ENCODE assay signal across 2 cellular contexts in genomic region chr12:32891526-32891925, GRCh38.
TF ChIP-seq lines count a peak whose summit lies in the region.

No MANE protein-coding gene starts in this region.

TF ChIP-seq in SK-N-SH, 30 proteins besides CTCF, POLR2A, EP300 and RAD21:
- TF ChIP-seq TEAD4 (IDR thresholded peaks at IDR 0.05; ENCODE audit: borderline replicate concordance, insufficient read depth), result no peak
- no peak for TF ChIP-seq ELF1 (IDR thresholded peaks at IDR 0.05)
- no peak for TF ChIP-seq MXI1 (IDR thresholded peaks at IDR 0.05; ENCODE audit: low read depth, low read length)
- TF ChIP-seq FOXM1 (IDR thresholded peaks at IDR 0.05; ENCODE audit: low read depth), result no peak
- TF ChIP-seq TCF12 (IDR thresholded peaks at IDR 0.05), result no peak
- TF ChIP-seq MEF2A (IDR thresholded peaks at IDR 0.05; ENCODE audit: borderline replicate concordance, low read depth), result no peak
- no peak for TF ChIP-seq JUND (IDR thresholded peaks at IDR 0.05)
- no peak for TF ChIP-seq RCOR1 (IDR thresholded peaks at IDR 0.05; ENCODE audit: low read length)
- TF ChIP-seq FOSL2 (IDR thresholded peaks at IDR 0.05; ENCODE audit: borderline replicate concordance, low read depth), result no peak
- TF ChIP-seq GATA2 (CRISPR knock-in tag; IDR thresholded peaks at IDR 0.05), result no peak
- TF ChIP-seq RFX5 (IDR thresholded peaks at IDR 0.05; ENCODE audit: low read length), result no peak
- TF ChIP-seq USF1 (IDR thresholded peaks at IDR 0.05; ENCODE audit: borderline replicate concordance, low read depth), result no peak
- TF ChIP-seq GABPA (IDR thresholded peaks at IDR 0.05; ENCODE audit: low read depth), result no peak
- TF ChIP-seq RXRA (IDR thresholded peaks at IDR 0.05; ENCODE audit: borderline replicate concordance, low read depth), result no peak
- TF ChIP-seq TAF1 (IDR thresholded peaks at IDR 0.05; ENCODE audit: borderline replicate concordance, low read depth, low read length), result no peak
- no peak for TF ChIP-seq SMC3 (IDR thresholded peaks at IDR 0.05; ENCODE audit: low read depth, low read length)
- no peak for TF ChIP-seq REST (IDR thresholded peaks at IDR 0.05; ENCODE audit: low read depth, low read length)
- no peak for TF ChIP-seq PBX3 (IDR thresholded peaks at IDR 0.05)
TF ChIP-seq in SK-N-SH: peak in this region for 0.

TF ChIP-seq in SK-N-SH treated with all-trans-retinoic acid at 6 μM for 48 hours, 23 proteins besides CTCF, POLR2A, EP300 and RAD21:
- TF ChIP-seq ZC3H10 (CRISPR knock-in tag; IDR thresholded peaks at IDR 0.05) (no peak), ZFP3 (CRISPR knock-in tag; IDR thresholded peaks at IDR 0.05) (no peak), ISL1 (CRISPR knock-in tag; IDR thresholded peaks at IDR 0.05) (no peak)
